Comparison of ENCODE assay signal across 1 cellular context in genomic region chr22:20793386-20794131, GRCh38.
TF ChIP-seq lines count a peak whose summit lies in the region.

No MANE protein-coding gene starts in this region.

TF ChIP-seq in K562, 482 proteins besides CTCF, POLR2A, EP300 and RAD21 (continued from another document):
- TF ChIP-seq POU5F1 (IDR thresholded peaks at IDR 0.05; ENCODE audit: borderline replicate concordance, low read depth, low read length, partially characterized antibody), result no peak
- no peak for TF ChIP-seq SIRT6 (IDR thresholded peaks at IDR 0.05; ENCODE audit: low read depth, low read length)
- no peak for TF ChIP-seq MEF2D (tag; conservative IDR thresholded peaks at IDR 0.05; ENCODE audit: low read depth)
- TF ChIP-seq ZNF146 (CRISPR knock-in tag; IDR thresholded peaks at IDR 0.05; ENCODE audit: unreplicated experiment), result no peak
- TF ChIP-seq NFE2L1 (tag; IDR thresholded peaks at IDR 0.05; ENCODE audit: borderline replicate concordance, low read depth), result 0 out of 2 replicates have a peak, but pooled peaks have one; percentile 38
- TF ChIP-seq MEIS2 (IDR thresholded peaks at IDR 0.05; ENCODE audit: partially characterized antibody), result peak; percentile 57
- no peak for TF ChIP-seq CGGBP1 (CRISPR knock-in tag; IDR thresholded peaks at IDR 0.05)
- no peak for TF ChIP-seq TSHZ1 (CRISPR knock-in tag; IDR thresholded peaks at IDR 0.05)
- no peak for TF ChIP-seq SIX5 (IDR thresholded peaks at IDR 0.05; ENCODE audit: borderline replicate concordance in 1 of 2, insufficient read depth in 1 of 2, low read depth in 1 of 2, low read length in 2 of 2)
- TF ChIP-seq POLR3G (IDR thresholded peaks at IDR 0.05; ENCODE audit: extremely low read depth, insufficient read length, insufficient replicate concordance), result no peak
- TF ChIP-seq CHD1 (IDR thresholded peaks at IDR 0.05; ENCODE audit: low read length), result no peak
- TF ChIP-seq SREBF2 (CRISPR knock-in tag; IDR thresholded peaks at IDR 0.05), result no peak
- TF ChIP-seq ZBTB12 (CRISPR knock-in tag; IDR thresholded peaks at IDR 0.05), result peak; percentile 15; the same call in 1 of the 2 replicates
- no peak for TF ChIP-seq ZNF780A (CRISPR knock-in tag; IDR thresholded peaks at IDR 0.05)
- no peak for TF ChIP-seq ZMIZ1 (IDR thresholded peaks at IDR 0.05; ENCODE audit: low read depth in 2 of 2, low read length in 2 of 2)
- TF ChIP-seq ZNF12 (CRISPR knock-in tag; IDR thresholded peaks at IDR 0.05), result no peak
- no peak for TF ChIP-seq FOSL1 (tag; conservative IDR thresholded peaks at IDR 0.05)
- peak; percentile 57 for TF ChIP-seq SAFB2 (IDR thresholded peaks at IDR 0.05; ENCODE audit: borderline replicate concordance, low read depth, low read length, severe bottlenecking)
- 0 out of 2 replicates have a peak, but pooled peaks have one; percentile 33 for TF ChIP-seq PKNOX1 (IDR thresholded peaks at IDR 0.05)
- TF ChIP-seq ID3 (CRISPR knock-in tag; IDR thresholded peaks at IDR 0.05), result peak; percentile 13; the same call in 1 of the 2 replicates
- TF ChIP-seq ID3 (tag; IDR thresholded peaks at IDR 0.05), result no peak
- no peak for TF ChIP-seq MIER1 (IDR thresholded peaks at IDR 0.05; ENCODE audit: low read depth)
- no peak for TF ChIP-seq FOXJ2 (tag; IDR thresholded peaks at IDR 0.05)
- TF ChIP-seq BRF1 (IDR thresholded peaks at IDR 0.05; ENCODE audit: borderline replicate concordance, extremely low read depth, insufficient read length), result no peak
- TF ChIP-seq PHB2 (IDR thresholded peaks at IDR 0.05; ENCODE audit: low read depth), result no peak
- no peak for TF ChIP-seq TEAD2 (tag; IDR thresholded peaks at IDR 0.05)
TF ChIP-seq in K562: peak in this region for 6.
